Comparison of ENCODE assay signal across 33 cellular contexts in genomic region chr4:58406762-58407161, GRCh38.
"Had no signal": no experiment of that assay in that cellular context is flagged by ENCODE, and none has a peak within 500 bp of the region (broad histone marks: within the 10 kb centered on the region; RNA-seq: fewer than 3 reads in every experiment).

No MANE protein-coding gene starts in this region.

- H3K4me3 Mint-ChIP-seq: activated B cell treated with CpG ODN at 0.5 μM for 24 hours; activated CD4-positive, alpha-beta memory T cell treated with anti-CD3 and anti-CD28 coated beads for 36 hours; activated CD4-positive, alpha-beta T cell treated with anti-CD3 and anti-CD28 coated beads, Interleukin-2, amount 10 ng/mL, durations not matched to agents 24 days and 14 days; activated CD8-positive, alpha-beta T cell treated with anti-CD3 and anti-CD28 coated beads for 36 hours; activated naive CD4-positive, alpha-beta T cell treated with anti-CD3 and anti-CD28 coated beads for 36 hours; activated naive CD8-positive, alpha-beta T cell treated with anti-CD3 and anti-CD28 coated beads for 36 hours; activated T-cell treated with anti-CD3 and anti-CD28 coated beads, Interleukin-2, amount 50 U/mL, for 4 hours; activated T-cell treated with anti-CD3 and anti-CD28 coated beads, Interleukin-2, amount 50 U/mL, for 72 hours; activated T-helper 1 cell treated with anti-CD3 and anti-CD28 coated beads, Interleukin-12 subunit alpha, Interleukin-12 subunit beta, Interleukin-2, Interleukin-4 antibody, amounts not matched to agents 30 ng/mL and 10 ng/mL and 1 ng/mL, durations not matched to agents 14 hours and 24 hours and 36 hours; activated T-helper 17 cell treated with anti-CD3 and anti-CD28 coated beads, Interleukin-2, amount 50 U/mL, for 72 hours; T-helper 1 cell treated with Interleukin-12 subunit alpha and Interleukin-12 subunit beta and Interleukin-4 antibody, amounts not matched to agents 30 μg/mL and 1 μg/mL, for 36 hours; T-helper 2 cell treated with Interferon-gamma antibody and Interleukin-4, amounts not matched to agents 5 μg/mL and 100 μg/mL, for 36 hours had no signal

- H3K36me3 Mint-ChIP-seq: activated naive CD8-positive, alpha-beta T cell treated with anti-CD3 and anti-CD28 coated beads for 36 hours had no signal

- H3K27ac Mint-ChIP-seq: activated B cell treated with CpG ODN at 0.5 μM for 24 hours; activated CD4-positive, alpha-beta memory T cell treated with anti-CD3 and anti-CD28 coated beads for 36 hours; activated CD4-positive, alpha-beta T cell treated with anti-CD3 and anti-CD28 coated beads, Interleukin-2, amount 10 ng/mL, durations not matched to agents 24 days and 14 days; activated CD8-positive, alpha-beta T cell treated with anti-CD3 and anti-CD28 coated beads for 36 hours; activated naive CD4-positive, alpha-beta T cell treated with anti-CD3 and anti-CD28 coated beads for 36 hours; activated naive CD4-positive, alpha-beta T cell treated with anti-CD3 and anti-CD28 coated beads, Interleukin-2, amount 50 U/mL, for 72 hours; activated naive CD8-positive, alpha-beta T cell treated with anti-CD3 and anti-CD28 coated beads for 36 hours; activated T-cell treated with anti-CD3 and anti-CD28 coated beads, Interleukin-2, amount 50 U/mL, for 72 hours; activated T-helper 1 cell treated with anti-CD3 and anti-CD28 coated beads, Interleukin-12 subunit alpha, Interleukin-12 subunit beta, Interleukin-2, Interleukin-4 antibody, amounts not matched to agents 30 ng/mL and 10 ng/mL and 1 ng/mL, durations not matched to agents 14 hours and 24 hours and 36 hours; activated T-helper 17 cell treated with anti-CD3 and anti-CD28 coated beads, Interleukin-2, amount 50 U/mL, for 72 hours; T-helper 1 cell treated with Interleukin-12 subunit alpha and Interleukin-12 subunit beta and Interleukin-4 antibody, amounts not matched to agents 30 μg/mL and 1 μg/mL, for 36 hours; T-helper 2 cell treated with Interferon-gamma antibody and Interleukin-4, amounts not matched to agents 5 μg/mL and 100 μg/mL, for 36 hours had no signal

- H3K27me3 Mint-ChIP-seq: activated B cell treated with CpG ODN at 0.5 μM for 24 hours; activated CD4-positive, alpha-beta memory T cell treated with anti-CD3 and anti-CD28 coated beads for 36 hours; activated CD4-positive, alpha-beta T cell treated with anti-CD3 and anti-CD28 coated beads, Interleukin-2, amount 10 ng/mL, durations not matched to agents 24 days and 14 days; activated CD8-positive, alpha-beta T cell treated with anti-CD3 and anti-CD28 coated beads for 36 hours; activated naive CD8-positive, alpha-beta T cell treated with anti-CD3 and anti-CD28 coated beads for 36 hours; activated T-helper 17 cell treated with anti-CD3 and anti-CD28 coated beads, Interleukin-2, amount 50 U/mL, for 72 hours had no signal

- H3K4me1 Mint-ChIP-seq: activated B cell treated with CpG ODN at 0.5 μM for 24 hours; activated CD4-positive, alpha-beta T cell treated with anti-CD3 and anti-CD28 coated beads, Interleukin-2, amount 10 ng/mL, durations not matched to agents 24 days and 14 days; activated naive CD8-positive, alpha-beta T cell treated with anti-CD3 and anti-CD28 coated beads for 36 hours; activated T-helper 17 cell treated with anti-CD3 and anti-CD28 coated beads, Interleukin-2, amount 50 U/mL, for 72 hours had no signal

- DNase-seq: activated B cell treated with CpG ODN at 0.5 μM for 24 hours; activated CD4-positive, alpha-beta memory T cell treated with anti-CD3 and anti-CD28 coated beads for 36 hours; activated CD4-positive, alpha-beta T cell treated with anti-CD3 and anti-CD28 coated beads for 4 hours; activated CD4-positive, alpha-beta T cell treated with anti-CD3 and anti-CD28 coated beads, Interleukin-2, amount 10 ng/mL, durations not matched to agents 24 days and 14 days; activated CD4-positive, alpha-beta T cell treated with anti-CD3 and anti-CD28 coated beads, Interleukin-2, amount 50 U/mL, for 1 hour; activated CD4-positive, alpha-beta T cell treated with anti-CD3 and anti-CD28 coated beads, Interleukin-2, amount 50 U/mL, for 4 hours; activated CD4-positive, CD25-positive, alpha-beta regulatory T cell treated with anti-CD3 and anti-CD28 coated beads, Interleukin-2, amount 50 U/mL, for 72 hours; activated CD8-positive, alpha-beta memory T cell treated with anti-CD3 and anti-CD28 coated beads, Interleukin-2, amount 50 U/mL, for 4 hours; activated CD8-positive, alpha-beta T cell treated with anti-CD3 and anti-CD28 coated beads for 36 hours; activated effector memory CD4-positive, alpha-beta T cell treated with anti-CD3 and anti-CD28 coated beads, Interleukin-2, amount 50 U/mL, for 16 hours; activated gamma-delta T cell treated with Interleukin-2 at 50 U/mL for 16 hours; activated naive CD4-positive, alpha-beta T cell; activated naive CD4-positive, alpha-beta T cell treated with anti-CD3 and anti-CD28 coated beads for 36 hours; activated naive CD4-positive, alpha-beta T cell treated with anti-CD3 and anti-CD28 coated beads, Interleukin-2, amount 50 U/mL, for 16 hours; activated naive CD8-positive, alpha-beta T cell treated with anti-CD3 and anti-CD28 coated beads for 36 hours; activated T-cell treated with anti-CD3 and anti-CD28 coated beads for 4 hours; activated T-cell treated with anti-CD3 and anti-CD28 coated beads, Interleukin-2, amount 50 U/mL, for 1 hour; activated T-cell treated with anti-CD3 and anti-CD28 coated beads, Interleukin-2, amount 50 U/mL, for 4 hours; activated T-cell treated with anti-CD3 and anti-CD28 coated beads, Interleukin-2, amount 50 U/mL, for 72 hours; adrenal gland; amniotic stem cell; aorta; body of pancreas; brain microvascular endothelial cell; central memory CD4-positive, alpha-beta T cell; T-helper 1 cell; T-helper 2 cell; T-helper 9 cell had no signal

- ATAC-seq: activated CD8-positive, alpha-beta T cell treated with anti-CD3 and anti-CD28 coated beads for 36 hours; activated naive CD4-positive, alpha-beta T cell treated with anti-CD3 and anti-CD28 coated beads, Interleukin-2, amount 50 U/mL, for 72 hours; activated T-cell treated with anti-CD3 and anti-CD28 coated beads, Interleukin-2, amount 50 U/mL, for 4 hours; activated T-cell treated with anti-CD3 and anti-CD28 coated beads, Interleukin-2, amount 50 U/mL, for 72 hours; activated T-helper 17 cell treated with anti-CD3 and anti-CD28 coated beads, Interleukin-2, amount 50 U/mL, for 72 hours; body of pancreas had no signal
